In the genomic region with DNA sequence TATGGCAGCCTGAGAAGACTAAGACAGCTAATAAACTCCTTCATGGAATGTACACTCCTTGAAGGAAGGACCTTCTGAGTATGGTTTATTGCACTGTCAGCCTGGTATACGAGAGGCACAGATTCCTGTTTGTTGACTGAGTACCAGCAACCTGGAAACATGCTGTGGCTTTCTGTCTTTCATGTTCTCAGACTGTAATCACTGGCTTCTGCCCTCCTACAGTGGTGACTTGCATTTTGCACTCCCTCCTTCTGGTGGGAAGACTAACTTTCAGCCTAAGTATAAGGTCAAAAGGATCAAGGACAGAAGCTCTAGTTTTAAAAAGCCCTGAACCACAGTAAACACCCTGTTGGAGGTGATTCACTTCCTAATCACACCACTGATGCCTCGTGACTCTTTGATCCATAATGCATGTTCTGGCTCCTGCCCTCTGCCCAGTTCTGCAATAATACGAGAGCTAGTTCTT, we compare ENCODE assay signal across 24 cellular contexts.
DNase-seq lines count a peak whose midpoint lies in the region; ATAC-seq, FAIRE-seq and TF ChIP-seq lines count a peak whose summit lies in the region.
"Had no signal": no experiment of that assay in that cellular context is flagged by ENCODE, and none has a peak within 500 bp of the region (broad histone marks: within the 10 kb centered on the region; RNA-seq: fewer than 3 reads in every experiment).

No MANE protein-coding gene starts in this region.

- no peaks in the 10 kb centered on the region for H3K9me1 ChIP-seq in endothelial cell of umbilical vein (replicated peaks; ENCODE audit: control insufficient read depth, extremely low read depth, insufficient read depth, low read length)

- H3K4me3 ChIP-seq in endothelial cell of umbilical vein (replicated peaks in 1 of 3; ENCODE audit: insufficient read depth in 1 of 3, low read depth in 1 of 3, low read length in 3 of 3) (no peak overlapping the region), mesodermal cell (ENCODE audit: extremely low read depth, insufficient read depth, low read length, poor library complexity, severe bottlenecking) (no peak overlapping the region)
- H3K4me3 ChIP-seq: uterus had no signal

- ATAC-seq in HG02973 (IDR thresholded peaks at IDR 0.05; ENCODE audit: unreplicated experiment): no peak
- no peak for ATAC-seq in HG02763 (IDR thresholded peaks at IDR 0.05; ENCODE audit: unreplicated experiment)

- no peak overlapping the region for H3K27ac ChIP-seq in endothelial cell of umbilical vein (ENCODE audit: insufficient read depth, low read depth, low read length)
- H3K27ac ChIP-seq in mesodermal cell (ENCODE audit: low read depth, low read length, severe bottlenecking): peak overlapping the region; percentile 72
- H3K27ac ChIP-seq: KMS-11, uterus, VCaP had no signal

- TF ChIP-seq CTCF in endothelial cell of umbilical vein (IDR thresholded peaks at IDR 0.05; ENCODE audit: extremely low read depth in 1 of 2, insufficient read depth in 1 of 2, low read depth in 1 of 2, low read length in 2 of 2): no peak

- H4K20me1 ChIP-seq in endothelial cell of umbilical vein (replicated peaks; ENCODE audit: control insufficient read depth, extremely low read depth, insufficient read depth, low read length): no peaks in the 10 kb centered on the region

- DNase-seq in EL (peak; percentile 59), RKO (ENCODE audit: low spot score) (peak; percentile 2), endothelial cell of umbilical vein (ENCODE audit: low read depth, low spot score) (peak; percentile 33), inferior parietal cortex (ENCODE audit: extremely low spot score) (no peak), KBM-7 (no peak)
- DNase-seq: activated CD4-positive, alpha-beta T cell treated with anti-CD3 and anti-CD28 coated beads, Interleukin-2, amount 50 U/mL, for 48 hours; activated naive CD4-positive, alpha-beta T cell; activated T-cell treated with anti-CD3 and anti-CD28 coated beads, Interleukin-2, amount 50 U/mL, for 1 hour; anterior cingulate cortex; CD4-positive, alpha-beta T cell; DMS53; NCI-H1092 treated with DMSO at 0.1 percent for 48 hours; NCI-H2107; NCI-H526; Right ventricle myocardium superior; substantia nigra; T-helper 1 cell; uterus had no signal

- no peak overlapping the region for H3K9ac ChIP-seq in endothelial cell of umbilical vein (replicated peaks; ENCODE audit: extremely low read depth, insufficient read depth, low read length)
- H3K9ac ChIP-seq: KMS-11 had no signal

- dilution Hi-C loops in endothelial cell of umbilical vein (cut with MboI; ENCODE audit: extremely low pct_ligation_motif_present, low sequenced_read_pairs): no loop called here

- H3K4me1 ChIP-seq in endothelial cell of umbilical vein (ENCODE audit: control insufficient read depth, extremely low read depth, insufficient read depth, low read length) (no peaks in the 10 kb centered on the region), mesodermal cell (ENCODE audit: control insufficient read depth, insufficient read depth, low read length, poor library complexity, severe bottlenecking) (no peaks in the 10 kb centered on the region)
- H3K4me1 ChIP-seq: uterus had no signal

- 73 to 77% methylated on average over 3 of the region's 3 CpGs for WGBS in mesodermal cell (ENCODE audit: insufficient coverage in 2 of 2), 2 experiments

- in situ Hi-C loops in KBM-7 (cut with MboI; ENCODE audit: low pct_unique_long_range_greater_than_20kb, low sequenced_read_pairs): no loop called here

- no peaks in the 10 kb centered on the region for H3K79me2 ChIP-seq in endothelial cell of umbilical vein (ENCODE audit: control insufficient read depth, insufficient read depth, low read length)

- CTCF ChIA-PET in endothelial cell of umbilical vein (lab: Charles Lee): interaction anchor here (1.7 kb wide), 1 partner anchor 18 kb away, joined by 5 read pairs; no protein-coding TSS in a partner anchor

- H2AFZ ChIP-seq in endothelial cell of umbilical vein (ENCODE audit: low read depth, low read length): no peak overlapping the region

- POLR2A ChIA-PET in endothelial cell of umbilical vein (lab: Charles Lee): no interaction called here

- no TSS peak for BruUV-seq in endothelial cell of umbilical vein (replicated peaks; lab: Mats Ljungman, UMichigan)

- no peak for TF ChIP-seq POLR2A in endothelial cell of umbilical vein (IDR thresholded peaks at IDR 0.05; ENCODE audit: low read depth, low read length)

- H3K27me3 ChIP-seq in endothelial cell of umbilical vein (ENCODE audit: control insufficient read depth in 2 of 2, insufficient read depth in 2 of 2, low read length in 2 of 2): no peaks in the 10 kb centered on the region
- H3K27me3 ChIP-seq: uterus had no signal

- no peaks in the 10 kb centered on the region for H3K9me3 ChIP-seq in endothelial cell of umbilical vein (replicated peaks; ENCODE audit: control insufficient read depth, insufficient read depth, low read length)
- no peaks in the 10 kb centered on the region for H3K9me3 ChIP-seq in mesodermal cell (ENCODE audit: control insufficient read depth, low read length)
- H3K9me3 ChIP-seq: uterus had no signal

- H3K36me3 ChIP-seq in endothelial cell of umbilical vein (ENCODE audit: control insufficient read depth in 2 of 2, extremely low read depth in 1 of 2, insufficient read depth in 2 of 2, low read length in 2 of 2): no peaks in the 10 kb centered on the region
- no peaks in the 10 kb centered on the region for H3K36me3 ChIP-seq in mesodermal cell (ENCODE audit: control insufficient read depth, insufficient read depth, low read length)
- H3K36me3 ChIP-seq: uterus had no signal

- no peak overlapping the region for H3K4me2 ChIP-seq in endothelial cell of umbilical vein (ENCODE audit: insufficient read depth, low read length)
- H3K4me2 ChIP-seq: KMS-11 had no signal

- FAIRE-seq in endothelial cell of umbilical vein (lab: Jason Lieb, UNC): no peak
- FAIRE-seq: frontal cortex had no signal

- intact Hi-C loops in endothelial cell of umbilical vein (cut with micrococcal nuclease): no loop called here

TF ChIP-seq in endothelial cell of umbilical vein, 7 proteins besides CTCF, POLR2A, EP300 and RAD21:
- TF ChIP-seq GATA2 (IDR thresholded peaks at IDR 0.05; ENCODE audit: insufficient read depth, insufficient read length, low read depth, low read length): no peak
- TF ChIP-seq JUN (IDR thresholded peaks at IDR 0.05; ENCODE audit: borderline replicate concordance, insufficient read depth, insufficient read length, low read depth): no peak
- TF ChIP-seq EZH2 (IDR thresholded peaks at IDR 0.05; ENCODE audit: borderline replicate concordance, low read depth, low read length, severe bottlenecking): no peak
- peak; percentile 18 for TF ChIP-seq FOS (IDR thresholded peaks at IDR 0.05; ENCODE audit: borderline replicate concordance, insufficient read depth, low read length)

Comparison
In these comparisons a context has a peak if more than half of its experiments do, and no peak if none do; other contexts are left out.
1. DNase-seq: peak in EL (single experiment), RKO (single experiment) and endothelial cell of umbilical vein (single experiment); none in inferior parietal cortex (single experiment) and KBM-7 (single experiment).